1 cellular context compared by ENCODE assay signal in genomic region chr20:33832113-33832853, GRCh38.
TF ChIP-seq lines count a peak whose summit lies in the region.

No MANE protein-coding gene starts in this region.

TF ChIP-seq in endothelial cell of umbilical vein, 7 proteins besides CTCF, POLR2A, EP300 and RAD21:
- no peak for TF ChIP-seq GATA2 (IDR thresholded peaks at IDR 0.05; ENCODE audit: insufficient read depth, insufficient read length, low read depth, low read length)
- no peak for TF ChIP-seq MAX (IDR thresholded peaks at IDR 0.05; ENCODE audit: insufficient read depth, insufficient read length)
- no peak for TF ChIP-seq POLR2AphosphoS5 (IDR thresholded peaks at IDR 0.05; ENCODE audit: insufficient read depth, low read depth, low read length)
- TF ChIP-seq FOS (IDR thresholded peaks at IDR 0.05; ENCODE audit: borderline replicate concordance, insufficient read depth, low read length), result no peak
- TF ChIP-seq MYC (IDR thresholded peaks at IDR 0.05; ENCODE audit: low read depth, low read length), result no peak
- no peak for TF ChIP-seq EZH2 (IDR thresholded peaks at IDR 0.05; ENCODE audit: borderline replicate concordance, low read depth, low read length, severe bottlenecking)
- TF ChIP-seq JUN (IDR thresholded peaks at IDR 0.05; ENCODE audit: borderline replicate concordance, insufficient read depth, insufficient read length, low read depth), result no peak
